In genomic region chr19:2553510-2553909, GRCh38 we compare ENCODE assay signal across 18 cellular contexts.
DNase-seq lines count a peak whose midpoint lies in the region; ATAC-seq, FAIRE-seq and TF ChIP-seq lines count a peak whose summit lies in the region.
"Had no signal": no experiment of that assay in that cellular context is flagged by ENCODE, and none has a peak within 500 bp of the region (broad histone marks: within the 10 kb centered on the region; RNA-seq: fewer than 3 reads in every experiment).

No MANE protein-coding gene starts in this region.

- no peaks in the 10 kb centered on the region for H3K9me1 ChIP-seq in K562 (ENCODE audit: control insufficient read depth, insufficient read depth, low read length)

- no peaks in the 10 kb centered on the region for H3K27me3 ChIP-seq in DND-41 (ENCODE audit: insufficient read depth, low read length, poor library complexity)
- H3K27me3 ChIP-seq in Loucy (ENCODE audit: insufficient read depth, low read length, poor library complexity, severe bottlenecking): no peaks in the 10 kb centered on the region
- H3K27me3 ChIP-seq in K562 (ENCODE audit: control insufficient read depth in 2 of 2, insufficient read depth in 2 of 2, low read length in 2 of 2): peaks cover 5 to 22% of the 10 kb centered on the region in 2 experiments; a peak in 3 of 5 replicates
- H3K27me3 ChIP-seq in pancreas: no peaks in the 10 kb centered on the region
- no peaks in the 10 kb centered on the region for H3K27me3 ChIP-seq in neural progenitor cell
- H3K27me3 ChIP-seq: BLaER1, Peyer's patch, SJCRH30 had no signal

- no peak for ATAC-seq in DND-41 (ENCODE audit: insufficient read depth, low read depth)
- ATAC-seq in K562: no peak
- ATAC-seq in pancreas: no peak
- ATAC-seq in GM19328 (IDR thresholded peaks at IDR 0.05; ENCODE audit: unreplicated experiment): no peak

- peaks cover 6% of the 10 kb centered on the region for H3K9me3 Mint-ChIP-seq in neural progenitor cell
- H3K9me3 Mint-ChIP-seq: CD8-positive, alpha-beta T cell had no signal

- no peak overlapping the region for H2AFZ ChIP-seq in DND-41 (ENCODE audit: low read depth, low read length)
- no peak overlapping the region for H2AFZ ChIP-seq in Loucy (ENCODE audit: low read length)
- no peak overlapping the region for H2AFZ ChIP-seq in K562 (ENCODE audit: low read depth, low read length)
- H2AFZ ChIP-seq in neural progenitor cell (replicated peaks): no peak overlapping the region

- peak overlapping the region; percentile 57; the same call in 1 of the 2 replicates for H3K4me2 ChIP-seq in DND-41 (ENCODE audit: insufficient read depth, low read length)
- H3K4me2 ChIP-seq in Loucy (ENCODE audit: low read depth, low read length, poor library complexity, severe bottlenecking): peak overlapping the region; percentile 90
- H3K4me2 ChIP-seq in K562 (ENCODE audit: insufficient read depth, low read length): no peak overlapping the region
- H3K4me2 ChIP-seq in neural progenitor cell: no peak overlapping the region

- no peaks in the 10 kb centered on the region for H3K9me2 ChIP-seq in Loucy (replicated peaks; ENCODE audit: low read depth, low read length)

- H3K27me3 Mint-ChIP-seq in neural progenitor cell (ENCODE audit: insufficient read depth, low read depth): peaks cover 4% of the 10 kb centered on the region

- no peak overlapping the region for H3K4me3 Mint-ChIP-seq in neural progenitor cell

- H3K4me1 ChIP-seq in DND-41 (ENCODE audit: insufficient read depth, low read length) (peaks cover 29% of the 10 kb centered on the region), Loucy (ENCODE audit: insufficient read depth, low read length, poor library complexity, severe bottlenecking) (peaks cover 24% of the 10 kb centered on the region), K562 (replicated peaks in 1 of 2; ENCODE audit: control insufficient read depth in 2 of 2, insufficient read depth in 2 of 2, low read length in 2 of 2) (peaks cover 0 to 28% of the 10 kb centered on the region in 2 experiments; a peak in 2 of 5 replicates), pancreas (no peaks in the 10 kb centered on the region), neural progenitor cell (peaks cover 4% of the 10 kb centered on the region)

- TF ChIP-seq EP300 in K562 (IDR thresholded peaks at IDR 0.05; ENCODE audit: low read length): no peak

- WGBS in K562 (ENCODE audit: insufficient coverage, low coverage, missing lambda C conversion rate): 44% methylated on average over 4 of the region's 4 CpGs
- 74 to 80% methylated on average over 4 of the region's 4 CpGs for WGBS in pancreas, 2 donors

- no TSS peak for BruUV-seq in K562 (replicated peaks; lab: Mats Ljungman, UMichigan)

- CTCF ChIA-PET in K562 (lab: Yijun Ruan, JAX; ENCODE audit: low intra/inter-chr PET ratio): no interaction called here

- no peaks in the 10 kb centered on the region for H4K20me1 ChIP-seq in DND-41 (ENCODE audit: insufficient read depth, low read length)
- no peaks in the 10 kb centered on the region for H4K20me1 ChIP-seq in Loucy (ENCODE audit: insufficient read depth, low read length, poor library complexity, severe bottlenecking)
- H4K20me1 ChIP-seq in K562 (replicated peaks; ENCODE audit: control insufficient read depth, insufficient read depth, low read length): no peaks in the 10 kb centered on the region
- no peaks in the 10 kb centered on the region for H4K20me1 ChIP-seq in neural progenitor cell (ENCODE audit: low read depth)

- intact Hi-C loops in K562 (cut with micrococcal nuclease) (no loop called here), pancreas (cut with DNase I) (no loop called here)

- H3K79me2 ChIP-seq in DND-41 (ENCODE audit: insufficient read depth, low read length): no peaks in the 10 kb centered on the region
- no peaks in the 10 kb centered on the region for H3K79me2 ChIP-seq in Loucy (ENCODE audit: insufficient read depth, low read length)
- H3K79me2 ChIP-seq in K562 (ENCODE audit: control insufficient read depth, insufficient read depth, low read length): no peaks in the 10 kb centered on the region
- no peaks in the 10 kb centered on the region for H3K79me2 ChIP-seq in neural progenitor cell (ENCODE audit: low read depth)

- H3K9me3 ChIP-seq in DND-41 (ENCODE audit: insufficient read depth, low read length, severe bottlenecking) (no peaks in the 10 kb centered on the region), Loucy (ENCODE audit: insufficient read depth, low read depth, low read length) (no peaks in the 10 kb centered on the region), K562 (replicated peaks; ENCODE audit: control insufficient read depth, insufficient read depth, low read depth, low read length) (no peaks in the 10 kb centered on the region; the same call in 1 of the 2 replicates), pancreas (no peaks in the 10 kb centered on the region), neural progenitor cell (ENCODE audit: low read depth) (no peaks in the 10 kb centered on the region)
- H3K9me3 ChIP-seq: BLaER1, Peyer's patch, SJCRH30 had no signal

- no peak overlapping the region for H3K27ac Mint-ChIP-seq in neural progenitor cell

- H3K36me3 ChIP-seq in DND-41 (ENCODE audit: insufficient read depth, low read length) (no peaks in the 10 kb centered on the region), Loucy (ENCODE audit: insufficient read depth, low read length) (no peaks in the 10 kb centered on the region), K562 (ENCODE audit: control insufficient read depth, insufficient read depth, low read length) (no peaks in the 10 kb centered on the region), pancreas (no peaks in the 10 kb centered on the region), neural progenitor cell (no peaks in the 10 kb centered on the region)
- H3K36me3 ChIP-seq: Peyer's patch, SJCRH30 had no signal

- FAIRE-seq in K562 (lab: Jason Lieb, UNC): no peak
- peak; percentile 84 for FAIRE-seq in pancreas (lab: Jason Lieb, UNC)
- FAIRE-seq: H54 had no signal

- no peak for TF ChIP-seq POLR2A in K562 (conservative IDR thresholded peaks at IDR 0.05)

- TF ChIP-seq CTCF in DND-41 (IDR thresholded peaks at IDR 0.05; ENCODE audit: borderline replicate concordance, extremely low read depth, low read length, poor library complexity, severe bottlenecking) (no peak), Loucy (conservative IDR thresholded peaks at IDR 0.05; ENCODE audit: low read length) (no peak), K562 (IDR thresholded peaks at IDR 0.05 in 2 of 3, conservative IDR thresholded peaks at IDR 0.05 in 1 of 3; ENCODE audit: insufficient read depth in 2 of 3, low read depth in 1 of 3, low read length in 3 of 3) (no peak), pancreas (IDR thresholded peaks at IDR 0.05) (no peak), neural progenitor cell (IDR thresholded peaks at IDR 0.05) (no peak)

- TF ChIP-seq RAD21 in K562 (CRISPR knock-in tag; conservative IDR thresholded peaks at IDR 0.05 in 1 of 2, IDR thresholded peaks at IDR 0.05 in 1 of 2): no peak

- H3K4me1 Mint-ChIP-seq in neural progenitor cell: peaks cover 30% of the 10 kb centered on the region

- POLR2A ChIA-PET in K562 (lab: Yijun Ruan, JAX): interaction anchor here (0.6 to 1.3 kb wide), 4 partner anchors 11 to 141 kb away, joined by 3 to 12 read pairs (median 4); partner anchors contain the start of gene GADD45B

- H3K36me3 Mint-ChIP-seq in neural progenitor cell: no peaks in the 10 kb centered on the region
- H3K36me3 Mint-ChIP-seq: CD8-positive, alpha-beta T cell had no signal

- H3K4me3 ChIP-seq in DND-41 (ENCODE audit: low read depth in 1 of 2, low read length in 2 of 2): no peak overlapping the region
- peak overlapping the region; percentile 69 for H3K4me3 ChIP-seq in Loucy (ENCODE audit: low read length, poor library complexity, severe bottlenecking)
- no peak overlapping the region for H3K4me3 ChIP-seq in K562
- H3K4me3 ChIP-seq in pancreas: no peak overlapping the region
- H3K4me3 ChIP-seq in neural progenitor cell: no peak overlapping the region
- H3K4me3 ChIP-seq: SJCRH30 had no signal

- in situ Hi-C loops in K562 (cut with MboI): no loop called here

- H3K9ac ChIP-seq in DND-41 (ENCODE audit: low read depth, low read length) (no peak overlapping the region), Loucy (ENCODE audit: low read depth, low read length, poor library complexity, severe bottlenecking) (no peak overlapping the region), K562 (ENCODE audit: insufficient read depth in 1 of 2, low read depth in 2 of 2, low read length in 2 of 2) (no peak overlapping the region), neural progenitor cell (no peak overlapping the region)

- DNase-seq in DND-41 (no peak), K562 (ENCODE audit: extremely low read depth in 1 of 4, low spot score in 3 of 4) (no peak), pancreas (no peak), neural progenitor cell (ENCODE audit: low spot score) (no peak), COLO668 (lab: John Stamatoyannopoulos, UW; ENCODE audit: unreplicated experiment) (no peak)
- DNase-seq: NCI-H1092 treated with DMSO at 0.1 percent for 48 hours, NCI-H1436 treated with DMSO at 0.1 percent for 48 hours, NCI-H1930, NCI-H345, NCI-H524, NCI-H774, SJCRH30 had no signal

- peaks cover 7% of the 10 kb centered on the region for H3F3A ChIP-seq in Loucy (ENCODE audit: low read depth)
- peaks cover 16% of the 10 kb centered on the region for H3F3A ChIP-seq in neural progenitor cell (ENCODE audit: low read depth)

- H3K27ac ChIP-seq in DND-41 (ENCODE audit: low read length) (no peak overlapping the region), K562 (ENCODE audit: extremely low read depth, low read depth, low read length) (no peak overlapping the region), pancreas (no peak overlapping the region), neural progenitor cell (no peak overlapping the region)
- H3K27ac ChIP-seq: SJCRH30 had no signal

TF ChIP-seq in K562, 482 proteins besides CTCF, POLR2A, EP300 and RAD21 (continues in another document):
- no peak for TF ChIP-seq MNT (conservative IDR thresholded peaks at IDR 0.05)

Comparison
In these comparisons a context has a peak if more than half of its experiments do, and no peak if none do; other contexts are left out.
1. H3K4me2 ChIP-seq: peak in DND-41 (single experiment) and Loucy (single experiment); none in K562 (single experiment) and neural progenitor cell (single experiment).